11 cellular contexts compared by ENCODE assay signal in genomic region chr2:129758461-129759185, GRCh38.
DNase-seq lines count a peak whose midpoint lies in the region; ATAC-seq, FAIRE-seq and TF ChIP-seq lines count a peak whose summit lies in the region.
"Had no signal": no experiment of that assay in that cellular context is flagged by ENCODE, and none has a peak within 500 bp of the region (broad histone marks: within the 10 kb centered on the region; RNA-seq: fewer than 3 reads in every experiment).

No MANE protein-coding gene starts in this region.

- peaks cover 0 to 6% of the 10 kb centered on the region in 2 donors for H3K4me1 ChIP-seq in thoracic aorta (ENCODE audit: control insufficient read depth in 1 of 2, low read depth in 2 of 2)

- H3K9me3 ChIP-seq in thoracic aorta, result no peaks in the 10 kb centered on the region

- H3K27ac ChIP-seq in thoracic aorta, result no peak overlapping the region
- H3K27ac ChIP-seq: 22Rv1, epithelial cell of prostate had no signal

- H3K36me3 ChIP-seq in thoracic aorta, result no peaks in the 10 kb centered on the region

- peak overlapping the region; percentile 68 for H3K4me3 ChIP-seq in thoracic aorta

- DNase-seq in DMS53 (lab: John Stamatoyannopoulos, UW), result peak; percentile 4
- DNase-seq in DMS53 treated with DMSO at 0.1 percent for 48 hours (lab: John Stamatoyannopoulos, UW; ENCODE audit: unreplicated experiment), result no peak
- peak; percentile 43 for DNase-seq in ecto neural progenitor cell (ENCODE audit: low spot score)
- peak; percentile 82 for DNase-seq in medulla oblongata (ENCODE audit: extremely low spot score)
- no peak for DNase-seq in thoracic aorta (ENCODE audit: low spot score)
- DNase-seq in HPDE6-E6E7 (ENCODE audit: extremely low spot score), result no peak
- no peak for DNase-seq in GM12892 (ENCODE audit: insufficient read length)
- DNase-seq: NCI-H2171 treated with DMSO at 0.1 percent for 48 hours had no signal

- ATAC-seq in thoracic aorta (ENCODE audit: insufficient number of reproducible peaks, low FRiP score, low read depth) (peak; percentile 40), GM18861 (IDR thresholded peaks at IDR 0.05; ENCODE audit: unreplicated experiment) (no peak)

- no peak for TF ChIP-seq CTCF in thoracic aorta (IDR thresholded peaks at IDR 0.05)

- no peak for TF ChIP-seq POLR2A in GM12892 (IDR thresholded peaks at IDR 0.05; ENCODE audit: low read depth, low read length)

- H3K27me3 ChIP-seq in thoracic aorta (replicated peaks; ENCODE audit: insufficient read depth), result no peaks in the 10 kb centered on the region

- no peak for FAIRE-seq in GM12892 (lab: Jason Lieb, UNC)

Comparison
In these comparisons a context has a peak if more than half of its experiments do, and no peak if none do; other contexts are left out.
1. DNase-seq: peak in DMS53 (single experiment), ecto neural progenitor cell (single experiment) and medulla oblongata (single experiment); none in DMS53 treated with DMSO at 0.1 percent for 48 hours (single experiment), thoracic aorta (single experiment), HPDE6-E6E7 (single experiment) and GM12892 (single experiment).